In genomic region chr14:54344445-54344844, GRCh38 we compare ENCODE assay signal across 16 cellular contexts. TPM values are rescaled to one million over a fixed set of nuclear protein-coding genes. Genes with fewer than 3 reads are reported as not detected.
A peak's percentile ranks its signal among the peaks of the same experiment; 100 is the strongest.
DNase-seq lines count a peak whose midpoint lies in the region; ATAC-seq and TF ChIP-seq lines count a peak whose summit lies in the region.
"Had no signal": no experiment of that assay in that cellular context is flagged by ENCODE, and none has a peak within 500 bp of the region (broad histone marks: within the 10 kb centered on the region; RNA-seq: fewer than 3 reads in every experiment).

No MANE protein-coding gene starts in this region.

- TF ChIP-seq CTCF in nephron (IDR thresholded peaks at IDR 0.05; ENCODE audit: unreplicated experiment in 3 of 3) (no peak), gastrocnemius medialis (IDR thresholded peaks at IDR 0.05 in 4 of 5, conservative IDR thresholded peaks at IDR 0.05 in 1 of 5) (no peak)

- no peaks in the 10 kb centered on the region for H3K9me3 Mint-ChIP-seq in nephron
- H3K9me3 Mint-ChIP-seq: activated B cell treated with CpG ODN at 0.5 μM for 24 hours had no signal

- ATAC-seq in HG02763 (IDR thresholded peaks at IDR 0.05; ENCODE audit: unreplicated experiment) (peak; percentile 45), GM19395 (IDR thresholded peaks at IDR 0.05; ENCODE audit: unreplicated experiment) (no peak), gastrocnemius medialis (no peak)

- H3K4me3 ChIP-seq in gastrocnemius medialis, result no peak overlapping the region
- H3K4me3 ChIP-seq: GM23248, heart left ventricle, mucosa of descending colon had no signal

- TF ChIP-seq POLR2A in gastrocnemius medialis (IDR thresholded peaks at IDR 0.05), result no peak

- peak overlapping the region; percentile 50 to 90 (median 67) for H3K27ac Mint-ChIP-seq in nephron
- H3K27ac Mint-ChIP-seq: activated B cell treated with CpG ODN at 0.5 μM for 24 hours; activated naive CD8-positive, alpha-beta T cell had no signal

- no peak overlapping the region for H3K27ac ChIP-seq in gastrocnemius medialis
- H3K27ac ChIP-seq: GM23248 had no signal

- intact Hi-C loops in gastrocnemius medialis (cut with DNase I; ENCODE audit: low total_unique reads), result loop anchor here (10.0 kb wide), 1 partner anchor 810 kb away; no protein-coding TSS in a partner anchor

- peaks cover 55% of the 10 kb centered on the region for H3K4me1 Mint-ChIP-seq in nephron

- in situ Hi-C loops in gastrocnemius medialis (cut with MboI; ENCODE audit: low sequenced_read_pairs in 4 of 4), result loop anchor here in 3 of 4 donors (25.0 kb wide), 2 partner anchors 807 to 1057 kb away; no protein-coding TSS in a partner anchor

- H3K27me3 ChIP-seq in gastrocnemius medialis, result peaks cover 4 to 12% (median 7%) of the 10 kb centered on the region in 3 donors
- H3K27me3 ChIP-seq: heart left ventricle had no signal

- no peaks in the 10 kb centered on the region for H3K36me3 ChIP-seq in gastrocnemius medialis
- H3K36me3 ChIP-seq: heart left ventricle had no signal

- peaks cover 2 to 3% of the 10 kb centered on the region in 2 donors for H3K4me1 ChIP-seq in gastrocnemius medialis

- H3K9me3 ChIP-seq in gastrocnemius medialis, result no peaks in the 10 kb centered on the region
- H3K9me3 ChIP-seq: heart left ventricle, mucosa of descending colon had no signal

- H3K36me3 Mint-ChIP-seq in nephron (ENCODE audit: low read depth), result no peaks in the 10 kb centered on the region
- H3K36me3 Mint-ChIP-seq: activated naive CD8-positive, alpha-beta T cell had no signal

- H3K27me3 Mint-ChIP-seq in nephron (ENCODE audit: low read depth), result peaks cover 4% of the 10 kb centered on the region

- DNase-seq in ELF-1 (ENCODE audit: low read depth, low spot score) (peak; percentile 32), SW480 (ENCODE audit: low spot score) (peak; percentile 81), islet precursor cell (no peak), gastrocnemius medialis (no peak), NCI-H1105 (lab: John Stamatoyannopoulos, UW) (no peak)
- DNase-seq: activated B cell treated with CpG ODN at 0.5 μM for 24 hours; activated CD8-positive, alpha-beta memory T cell treated with anti-CD3 and anti-CD28 coated beads, Interleukin-2, amount 50 U/mL, for 48 hours; GM23248; kidney; mucosa of descending colon; posterior cingulate gyrus had no signal

- peak overlapping the region in 1 of 3 experiments; percentile 16 for H3K4me3 Mint-ChIP-seq in nephron
- H3K4me3 Mint-ChIP-seq: activated B cell treated with CpG ODN at 0.5 μM for 24 hours; activated naive CD8-positive, alpha-beta T cell had no signal

RNA-seq across cellular contexts. Expression of gene CDKN3, which starts 52.4 kb away (rescaled TPM):
- total RNA-seq in gastrocnemius medialis, result 1 to 10 TPM; 1.2 to 5.1 (median 1.6) TPM

Comparison
In these comparisons a context has a peak if more than half of its experiments do, and no peak if none do; other contexts are left out.
1. DNase-seq: peak in ELF-1 (single experiment) and SW480 (single experiment); none in islet precursor cell (single experiment), gastrocnemius medialis (0 of 2) and NCI-H1105 (single experiment).